ENCODE assay signal across 15 cellular contexts in the genomic region with DNA sequence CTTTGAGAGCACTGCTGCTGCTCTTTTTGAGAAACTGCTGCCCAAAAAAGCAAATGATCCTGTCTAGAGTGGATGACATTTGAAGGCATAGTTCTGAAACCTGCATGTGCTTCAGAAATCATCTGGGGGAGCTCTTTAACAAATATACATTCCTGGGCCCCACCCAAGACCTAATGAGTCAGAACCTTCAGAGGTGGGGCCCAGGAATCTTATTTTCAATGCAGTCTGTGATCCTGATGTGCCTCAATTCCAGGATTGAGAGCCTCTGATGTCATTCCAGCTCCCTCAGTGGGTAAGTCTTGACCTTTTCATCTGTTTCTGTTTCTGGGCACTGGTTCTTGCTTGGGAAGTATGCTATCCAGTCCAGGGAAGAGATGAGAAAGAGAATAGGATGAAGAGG. TPM values are rescaled to one million over a fixed set of nuclear protein-coding genes. Genes with fewer than 3 reads are reported as not detected.
DNase-seq lines count a peak whose midpoint lies in the region; ATAC-seq and TF ChIP-seq lines count a peak whose summit lies in the region.
"Had no signal": no experiment of that assay in that cellular context is flagged by ENCODE, and none has a peak within 500 bp of the region (broad histone marks: within the 10 kb centered on the region; RNA-seq: fewer than 3 reads in every experiment).

No MANE protein-coding gene starts in this region.

- no peaks in the 10 kb centered on the region for H3K9me3 ChIP-seq in MM.1S (replicated peaks; ENCODE audit: insufficient read depth, low read length)
- H3K9me3 ChIP-seq: esophagus squamous epithelium, left ventricle myocardium inferior, ovary had no signal

- no peak overlapping the region for H2AFZ ChIP-seq in MM.1S (ENCODE audit: low read length)

- no peak for TF ChIP-seq CTCF in MM.1S (IDR thresholded peaks at IDR 0.05; ENCODE audit: low read length)
- TF ChIP-seq CTCF in omental fat pad (IDR thresholded peaks at IDR 0.05): no peak

- no peaks in the 10 kb centered on the region for H3K36me3 ChIP-seq in MM.1S (replicated peaks; ENCODE audit: insufficient read depth, low read length)
- H3K36me3 ChIP-seq: esophagus squamous epithelium, left ventricle myocardium inferior, ovary had no signal

- in situ Hi-C loops in Caki2 (cut with HindIII; ENCODE audit: low pct_unique_long_range_greater_than_20kb, low sequenced_read_pairs): no loop called here

- peaks cover 22% of the 10 kb centered on the region; the same call in 1 of the 2 replicates for H3K4me1 ChIP-seq in MM.1S (ENCODE audit: low read length)
- H3K4me1 ChIP-seq: esophagus squamous epithelium, left ventricle myocardium inferior had no signal

- H3K4me3 ChIP-seq in MM.1S (ENCODE audit: low read length): no peak overlapping the region
- H3K4me3 ChIP-seq: esophagus squamous epithelium, left ventricle myocardium inferior, ovary had no signal

- no peaks in the 10 kb centered on the region for H3K79me2 ChIP-seq in MM.1S (ENCODE audit: low read length)

- H3K9me2 ChIP-seq in MM.1S (replicated peaks; ENCODE audit: insufficient read depth, low read length): no peaks in the 10 kb centered on the region

- H4K20me1 ChIP-seq in MM.1S (ENCODE audit: insufficient read depth, low read length): no peaks in the 10 kb centered on the region

- DNase-seq in Caki2 (ENCODE audit: low read depth) (peak; percentile 70), MM.1S (peak; percentile 14), epithelial cell of prostate (ENCODE audit: low read depth, low spot score) (no peak), omental fat pad (ENCODE audit: low spot score) (no peak), cortex of kidney (lab: John Stamatoyannopoulos, UW) (no peak)
- DNase-seq in stimulated activated naive CD8-positive, alpha-beta T cell treated with anti-CD3 and anti-CD28 coated beads, Interleukin-15, Interleukin-2, amounts not matched to agents 100 U/mL and 50 U/mL, for 24 hours: no peak
- DNase-seq in activated CD4-positive, alpha-beta T cell treated with anti-CD3 and anti-CD28 coated beads, Interleukin-2, amount 50 U/mL, for 4 hours: no peak
- DNase-seq: amygdala; esophagus squamous epithelium; left ventricle myocardium inferior; NCI-H1930; ovary; stimulated activated CD4-positive, alpha-beta T cell treated with anti-CD3 and anti-CD28 coated beads, Interleukin-4, amount 100 ng/mL, for 4 hours had no signal

- H3K27ac ChIP-seq in MM.1S (ENCODE audit: low read length) (no peak overlapping the region), epithelial cell of prostate (peak overlapping the region; percentile 58)
- H3K27ac ChIP-seq: esophagus squamous epithelium, left ventricle myocardium inferior, ovary had no signal

- H3K4me2 ChIP-seq in MM.1S (ENCODE audit: low read depth, low read length): no peak overlapping the region

- H3F3A ChIP-seq in MM.1S (ENCODE audit: insufficient read depth, low read length): no peaks in the 10 kb centered on the region

- peak; percentile 90 for ATAC-seq in omental fat pad (ENCODE audit: low FRiP score)
- no peak for ATAC-seq in stimulated activated naive CD8-positive, alpha-beta T cell treated with anti-CD3 and anti-CD28 coated beads, Interleukin-15, Interleukin-2, amounts not matched to agents 100 U/mL and 50 U/mL, for 24 hours
- no peak for ATAC-seq in HG03460 (IDR thresholded peaks at IDR 0.05; ENCODE audit: unreplicated experiment)

- no peaks in the 10 kb centered on the region for H3K27me3 ChIP-seq in MM.1S (replicated peaks; ENCODE audit: insufficient read depth, low read length)
- H3K27me3 ChIP-seq: ovary had no signal

- no peak overlapping the region for H3K9ac ChIP-seq in MM.1S (ENCODE audit: low read length)

RNA-seq across cellular contexts. Expression of gene HNF1B, which starts 42.3 kb away (rescaled TPM):
- 3.6 and 11.4 TPM in 2 replicates for total RNA-seq in Caki2 (2014; rRNA removed; shearing (Covaris generic); ENCODE audit: low replicate concordance)
- not detected for total RNA-seq in omental fat pad
- total RNA-seq: esophagus squamous epithelium, left ventricle myocardium inferior, temporal lobe had no signal

RNA-seq across cellular contexts. Expression of gene DDX52, which starts 59.4 kb away (rescaled TPM):
- 22.1 and 26.7 TPM in 2 replicates for total RNA-seq in Caki2 (2014; rRNA removed; shearing (Covaris generic); ENCODE audit: low replicate concordance)
- total RNA-seq in omental fat pad: 10 to 100 TPM; 13.1 to 23.9 (median 16.6) TPM

Comparison
In these comparisons a context has a peak if more than half of its experiments do, and no peak if none do; other contexts are left out.
1. DNase-seq: peak in Caki2 (single experiment) and MM.1S (single experiment); none in epithelial cell of prostate (single experiment), omental fat pad (single experiment), cortex of kidney (single experiment), stimulated activated naive CD8-positive, alpha-beta T cell treated with anti-CD3 and anti-CD28 coated beads, Interleukin-15, Interleukin-2, amounts not matched to agents 100 U/mL and 50 U/mL, for 24 hours (single experiment) and activated CD4-positive, alpha-beta T cell treated with anti-CD3 and anti-CD28 coated beads, Interleukin-2, amount 50 U/mL, for 4 hours (0 of 2).